34 cellular contexts compared by ENCODE assay signal in the genomic region with DNA sequence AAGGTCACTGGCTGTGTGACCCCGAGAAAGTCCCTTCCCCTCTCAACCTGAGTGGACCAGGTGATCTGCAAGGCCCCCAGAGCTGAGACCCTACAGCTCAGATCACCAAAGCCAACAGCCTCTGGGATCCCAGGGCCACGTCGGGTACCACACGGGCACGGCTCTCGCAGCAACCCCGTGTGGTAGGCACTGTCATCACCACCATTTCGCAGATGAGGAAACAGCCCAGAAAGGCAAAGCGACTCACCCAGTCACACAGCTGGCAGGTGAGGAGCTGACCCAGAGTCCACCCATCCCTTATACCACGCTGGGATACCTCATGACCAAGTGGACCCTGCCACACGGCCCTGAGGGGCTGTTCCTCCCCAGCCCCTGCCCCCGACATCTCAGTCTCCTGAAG. TPM values are rescaled to one million over a fixed set of nuclear protein-coding genes. Genes with fewer than 3 reads are reported as not detected.
DNase-seq lines count a peak whose midpoint lies in the region; ATAC-seq and TF ChIP-seq lines count a peak whose summit lies in the region.
"Had no signal": no experiment of that assay in that cellular context is flagged by ENCODE, and none has a peak within 500 bp of the region (broad histone marks: within the 10 kb centered on the region; RNA-seq: fewer than 3 reads in every experiment).

No MANE protein-coding gene starts in this region.

- H3K27ac Mint-ChIP-seq in MCF 10A (ENCODE audit: low read depth, unreplicated experiment) = peak overlapping the region; percentile 99
- H3K27ac Mint-ChIP-seq: activated CD8-positive, alpha-beta T cell treated with anti-CD3 and anti-CD28 coated beads, Interleukin-2, amount 10 ng/mL, durations not matched to agents 7 days and 5 days; B cell; CD8-positive, alpha-beta T cell; GM23338; progenitor cell of endocrine pancreas; T-helper 1 cell treated with Interleukin-12 subunit alpha and Interleukin-12 subunit beta and Interleukin-4 antibody, amounts not matched to agents 30 μg/mL and 1 μg/mL, for 36 hours had no signal

- H3K27me3 ChIP-seq in mammary epithelial cell (ENCODE audit: insufficient read depth, low read length) = no peaks in the 10 kb centered on the region
- no peaks in the 10 kb centered on the region for H3K27me3 ChIP-seq in tibial artery
- H3K27me3 ChIP-seq: dorsolateral prefrontal cortex, thyroid gland had no signal

- no peak for TF ChIP-seq CTCF in MCF 10A (IDR thresholded peaks at IDR 0.05; ENCODE audit: unreplicated experiment)
- TF ChIP-seq CTCF in mammary epithelial cell (conservative IDR thresholded peaks at IDR 0.05 in 1 of 2, IDR thresholded peaks at IDR 0.05 in 1 of 2; ENCODE audit: extremely low read depth in 1 of 2, insufficient read depth in 1 of 2, low read depth in 1 of 2, low read length in 2 of 2) = no peak
- TF ChIP-seq CTCF in tibial artery (IDR thresholded peaks at IDR 0.05) = no peak

- peaks cover 38% of the 10 kb centered on the region for H3K36me3 Mint-ChIP-seq in MCF 10A (ENCODE audit: insufficient read depth, unreplicated experiment)

- dilution Hi-C loops in mammary epithelial cell (cut with HindIII; ENCODE audit: low sequenced_read_pairs) = no loop called here

- H3K27ac ChIP-seq in mammary epithelial cell (ENCODE audit: insufficient read depth, low read depth, low read length) (no peak overlapping the region), epithelial cell of prostate (peak overlapping the region; percentile 98), tibial artery (peak overlapping the region; percentile 82)
- H3K27ac ChIP-seq: dorsolateral prefrontal cortex, thyroid gland had no signal

- H3K36me3 ChIP-seq in mammary epithelial cell (ENCODE audit: insufficient read depth, low read length) (peaks cover 2% of the 10 kb centered on the region), tibial artery (peaks cover 20 to 48% (median 33%) of the 10 kb centered on the region in 3 donors)

- POLR2A ChIA-PET in MCF 10A (lab: Yijun Ruan, JAX) = interaction anchor here (0.9 to 4.0 kb wide), 3 partner anchors 11 to 16 kb away, joined by 3 to 56 read pairs (median 44); a partner anchor contains a TSS

- peaks cover 65% of the 10 kb centered on the region for H3K79me2 ChIP-seq in mammary epithelial cell (ENCODE audit: insufficient read depth, low read length)

- intact Hi-C loops in MCF 10A (cut with micrococcal nuclease) (loop anchor here (5.0 kb wide), 1 partner anchor 300 kb away; no protein-coding TSS in a partner anchor), mammary epithelial cell (cut with micrococcal nuclease) (no loop called here), tibial artery (cut with DNase I; ENCODE audit: low total_unique reads) (no loop called here)

- no peaks in the 10 kb centered on the region for H3K9me3 Mint-ChIP-seq in MCF 10A (ENCODE audit: unreplicated experiment)
- H3K9me3 Mint-ChIP-seq: CD8-positive, alpha-beta T cell; central memory CD8-positive, alpha-beta T cell; GM23338; neural crest cell; T-helper 1 cell treated with Interleukin-12 subunit alpha and Interleukin-12 subunit beta and Interleukin-4 antibody, amounts not matched to agents 30 μg/mL and 1 μg/mL, for 36 hours had no signal

- no peak for ATAC-seq in HG03175 (IDR thresholded peaks at IDR 0.05; ENCODE audit: unreplicated experiment)
- ATAC-seq: activated CD8-positive, alpha-beta T cell treated with anti-CD3 and anti-CD28 coated beads, Interleukin-2, amount 10 ng/mL, durations not matched to agents 7 days and 5 days; CD8-positive, alpha-beta T cell; GM23338; K562 had no signal

- H3K9me3 ChIP-seq in mammary epithelial cell (replicated peaks; ENCODE audit: insufficient read depth, low read length) (no peaks in the 10 kb centered on the region), tibial artery (no peaks in the 10 kb centered on the region)
- H3K9me3 ChIP-seq: thyroid gland had no signal

- H3K9ac ChIP-seq in mammary epithelial cell (ENCODE audit: insufficient read depth, low read length) = no peak overlapping the region

- H3K4me2 ChIP-seq in mammary epithelial cell (ENCODE audit: insufficient read depth, low read depth, low read length) = no peak overlapping the region
- H3K4me2 ChIP-seq: GM23338 had no signal

- H4K20me1 ChIP-seq in mammary epithelial cell (ENCODE audit: insufficient read depth, low read length) = no peaks in the 10 kb centered on the region

- WGBS in mammary epithelial cell (ENCODE audit: low coverage, missing lambda C conversion rate) = 90% methylated on average over 10 of the region's 12 CpGs

- peaks cover 9% of the 10 kb centered on the region for H3K4me1 Mint-ChIP-seq in MCF 10A (ENCODE audit: insufficient read depth, unreplicated experiment)
- H3K4me1 Mint-ChIP-seq: GM23338, neural crest cell had no signal

- no peaks in the 10 kb centered on the region for H3K27me3 Mint-ChIP-seq in MCF 10A (ENCODE audit: insufficient read depth, unreplicated experiment)
- H3K27me3 Mint-ChIP-seq: B cell; central memory CD8-positive, alpha-beta T cell; progenitor cell of endocrine pancreas had no signal

- DNase-seq in MCF 10A (ENCODE audit: unreplicated experiment) (peak; percentile 68), mammary epithelial cell (no peak), epithelial cell of prostate (ENCODE audit: low read depth, low spot score) (no peak), myocyte (ENCODE audit: low read depth) (peak; percentile 65), tibial artery (no peak), ACHN (no peak), SHP77 treated with DMSO at 0.1 percent for 48 hours (lab: John Stamatoyannopoulos, UW) (no peak)
- DNase-seq: activated CD4-positive, alpha-beta T cell treated with anti-CD3 and anti-CD28 coated beads for 1 hour; activated CD8-positive, alpha-beta T cell treated with anti-CD3 and anti-CD28 coated beads, Interleukin-2, amount 10 ng/mL, durations not matched to agents 7 days and 5 days; activated gamma-delta T cell; CD8-positive, alpha-beta T cell; DMS 273 treated with DMSO at 0.1 percent for 48 hours; dorsolateral prefrontal cortex; head of caudate nucleus; kidney glomerular epithelial cell; NCI-H1417; NCI-H2029 treated with DMSO at 0.1 percent for 48 hours; NCI-H345; NCI-H748 treated with DMSO at 0.1 percent for 48 hours; stimulated activated CD4-positive, alpha-beta T cell treated with anti-CD3 and anti-CD28 coated beads, Interleukin-15, amount 100 ng/mL, for 24 hours; stimulated activated naive CD4-positive, alpha-beta T cell treated with Interleukin-2 at 50 U/mL for 16 hours; thyroid gland had no signal

- H2AFZ ChIP-seq in mammary epithelial cell (ENCODE audit: low read depth, low read length) = no peak overlapping the region
- H2AFZ ChIP-seq: GM23338 had no signal

- no peak overlapping the region for H3K4me3 Mint-ChIP-seq in MCF 10A (ENCODE audit: unreplicated experiment)
- H3K4me3 Mint-ChIP-seq: activated CD8-positive, alpha-beta T cell treated with anti-CD3 and anti-CD28 coated beads, Interleukin-2, amount 10 ng/mL, durations not matched to agents 7 days and 5 days; B cell; CD8-positive, alpha-beta T cell; central memory CD8-positive, alpha-beta T cell; GM23338; neural crest cell; T-helper 1 cell treated with Interleukin-12 subunit alpha and Interleukin-12 subunit beta and Interleukin-4 antibody, amounts not matched to agents 30 μg/mL and 1 μg/mL, for 36 hours had no signal

- no peak overlapping the region for H3K4me3 ChIP-seq in mammary epithelial cell (replicated peaks in 1 of 3; ENCODE audit: insufficient read depth in 1 of 3, low read depth in 2 of 3, low read length in 3 of 3)
- H3K4me3 ChIP-seq in tibial artery = no peak overlapping the region
- H3K4me3 ChIP-seq: dorsolateral prefrontal cortex, GM23338, K562, lung, thyroid gland had no signal

- BruUV-seq in MCF 10A (replicated peaks; lab: Mats Ljungman, UMichigan) (no TSS peak), mammary epithelial cell (replicated peaks; lab: Mats Ljungman, UMichigan) (no TSS peak)

- in situ Hi-C loops in mammary epithelial cell (cut with MboI; ENCODE audit: low sequenced_read_pairs in 2 of 2) = no loop called here
- in situ Hi-C loops in ACHN (cut with HindIII; ENCODE audit: low pct_ligation_motif_present, low pct_unique_long_range_greater_than_20kb, low sequenced_read_pairs) = no loop called here

- CTCF ChIA-PET in MCF 10A (lab: Yijun Ruan, JAX) (interaction anchor here (0.6 to 1.7 kb wide), 2 partner anchors 16 to 26 kb away, joined by 4 to 6 read pairs; no protein-coding TSS in a partner anchor), mammary epithelial cell (lab: Charles Lee; ENCODE audit: low non-redundant PET) (no interaction called here)

- H3K4me1 ChIP-seq in mammary epithelial cell (ENCODE audit: insufficient read depth, low read length) = peaks cover 11% of the 10 kb centered on the region
- peaks cover 3 to 76% (median 39%) of the 10 kb centered on the region in 4 donors for H3K4me1 ChIP-seq in tibial artery

RNA-seq across cellular contexts. Expression of a gene that starts 2.8 kb away (rescaled TPM):
- total RNA-seq in MCF 10A (2022) = 0.83 and 1.1 TPM in 2 replicates
- total RNA-seq in mammary epithelial cell = 1 to 10 TPM in 1 of 2 donors, not detected in 1; 1.2 TPM
- not detected for polyA plus RNA-seq in mammary epithelial cell
- polyA minus RNA-seq in mammary epithelial cell = not detected
- not detected in 2 replicates for total RNA-seq in myocyte
- not detected for polyA plus RNA-seq in myocyte (2012)
- total RNA-seq: GM23338, HT-29, M059J, RPMI7951, thyroid gland had no signal

RNA-seq across cellular contexts. Expression of a gene that starts 11.6 kb away (rescaled TPM):
- total RNA-seq in MCF 10A (2022) (104 and 114 TPM in 2 replicates), mammary epithelial cell (100 to 1,000 TPM in 1 of 2 donors, 10 to 100 TPM in 1; 80.4 to 181 TPM), myocyte (213 and 237 TPM in 2 replicates)
- 125 TPM for polyA plus RNA-seq in mammary epithelial cell
- polyA minus RNA-seq in mammary epithelial cell = 196 TPM
- 375 TPM for polyA plus RNA-seq in myocyte (2012)

RNA-seq across cellular contexts. Expression of a gene that starts 22.9 kb away (rescaled TPM):
- total RNA-seq in MCF 10A (2022) = 49.7 and 51.3 TPM in 2 replicates
- 10 to 100 TPM; 21.5 to 53.6 TPM for total RNA-seq in mammary epithelial cell
- 33.1 TPM for polyA plus RNA-seq in mammary epithelial cell
- polyA minus RNA-seq in mammary epithelial cell = 50.5 TPM
- 26.2 and 29.5 TPM in 2 replicates for total RNA-seq in myocyte
- polyA plus RNA-seq in myocyte (2012) = 48.2 TPM

Comparison
In these comparisons a context has a peak if more than half of its experiments do, and no peak if none do; other contexts are left out.
1. DNase-seq: peak in MCF 10A (single experiment) and myocyte (single experiment); none in mammary epithelial cell (single experiment), epithelial cell of prostate (single experiment), tibial artery (0 of 2), ACHN (single experiment) and SHP77 treated with DMSO at 0.1 percent for 48 hours (single experiment).